32 cellular contexts compared by ENCODE assay signal in genomic region chr3:157464283-157464682, GRCh38. TPM values are rescaled to one million over a fixed set of nuclear protein-coding genes. Genes with fewer than 3 reads are reported as not detected.
DNase-seq lines count a peak whose midpoint lies in the region; ATAC-seq and TF ChIP-seq lines count a peak whose summit lies in the region.
"Had no signal": no experiment of that assay in that cellular context is flagged by ENCODE, and none has a peak within 500 bp of the region (broad histone marks: within the 10 kb centered on the region; RNA-seq: fewer than 3 reads in every experiment).

No MANE protein-coding gene starts in this region.

- H3K36me3 ChIP-seq in adipocyte (ENCODE audit: control insufficient read depth, insufficient read depth, low read length, severe bottlenecking) = peaks cover 8% of the 10 kb centered on the region
- no peaks in the 10 kb centered on the region for H3K36me3 ChIP-seq in heart right ventricle
- no peaks in the 10 kb centered on the region for H3K36me3 ChIP-seq in smooth muscle cell (ENCODE audit: low read depth)
- no peaks in the 10 kb centered on the region for H3K36me3 ChIP-seq in BE2C
- H3K36me3 ChIP-seq: esophagus squamous epithelium, sigmoid colon, tibial nerve had no signal

- no peaks in the 10 kb centered on the region for H4K20me1 ChIP-seq in smooth muscle cell (ENCODE audit: low read depth)

- peak overlapping the region; percentile 50 for H3K4me2 ChIP-seq in smooth muscle cell
- H3K4me2 ChIP-seq: A549, KMS-11, PC-9 had no signal

- H3K4me1 ChIP-seq in adipocyte (ENCODE audit: control insufficient read depth, insufficient read depth, low read length) (peaks cover 60% of the 10 kb centered on the region), heart right ventricle (peaks cover 0 to 18% (median 0%) of the 10 kb centered on the region in 9 donors), smooth muscle cell (ENCODE audit: low read depth) (no peaks in the 10 kb centered on the region), BE2C (no peaks in the 10 kb centered on the region)
- H3K4me1 ChIP-seq: A549, body of pancreas, esophagus squamous epithelium, sigmoid colon had no signal

- DNase-seq in Right ventricle myocardium superior (no peak), cardiac septum (ENCODE audit: low spot score) (no peak), adipocyte (ENCODE audit: low read depth) (peak; percentile 46), heart right ventricle (no peak), smooth muscle cell (lab: John Stamatoyannopoulos, UW; ENCODE audit: unreplicated experiment) (no peak), BE2C (no peak), GM19238 (ENCODE audit: insufficient read length, low spot score) (no peak), NCI-H82 (lab: John Stamatoyannopoulos, UW) (no peak)
- DNase-seq: activated CD4-positive, alpha-beta T cell treated with anti-CD3 and anti-CD28 coated beads, Interleukin-2, amount 50 U/mL, for 48 hours; activated CD4-positive, CD25-positive, alpha-beta regulatory T cell treated with anti-CD3 and anti-CD28 coated beads, Interleukin-2, amount 50 U/mL, for 72 hours; activated CD8-positive, alpha-beta memory T cell treated with anti-CD3 and anti-CD28 coated beads, Interleukin-2, amount 50 U/mL, for 4 hours; activated naive CD4-positive, alpha-beta T cell; activated naive CD8-positive, alpha-beta T cell treated with anti-CD3 and anti-CD28 coated beads, Interleukin-2, amount 50 U/mL, for 24 hours; AML-193; body of pancreas; CD4-positive, alpha-beta T cell; cerebellar nuclear complex; esophagus squamous epithelium; mesendoderm; MM.1S; NCI-H1417; NCI-H524; PC-9; sigmoid colon; stimulated activated CD4-positive, alpha-beta T cell treated with anti-CD3 and anti-CD28 coated beads, Interleukin-15, amount 100 ng/mL, for 24 hours; stimulated activated CD4-positive, alpha-beta T cell treated with anti-CD3 and anti-CD28 coated beads, Interleukin-4, amount 100 ng/mL, for 4 hours; T-helper 2 cell had no signal

- no peak overlapping the region for H2AFZ ChIP-seq in smooth muscle cell (ENCODE audit: low read depth)
- H2AFZ ChIP-seq: PC-9 had no signal

- H3K27ac ChIP-seq in heart right ventricle (no peak overlapping the region), smooth muscle cell (ENCODE audit: low read depth) (no peak overlapping the region)
- H3K27ac ChIP-seq: A549, body of pancreas, esophagus squamous epithelium, HL-60, KMS-11, PC-9, sigmoid colon had no signal

- intact Hi-C loops in Right ventricle myocardium superior (cut with DNase I) (no loop called here), cardiac septum (cut with DNase I) (no loop called here), heart right ventricle (cut with DNase I) (no loop called here)

- H3K27me3 ChIP-seq in adipocyte (replicated peaks; ENCODE audit: control insufficient read depth, insufficient read depth, low read length) (no peaks in the 10 kb centered on the region), heart right ventricle (peaks cover 0 to 13% (median 0%) of the 10 kb centered on the region in 7 donors), smooth muscle cell (ENCODE audit: low read depth) (no peaks in the 10 kb centered on the region), BE2C (no peaks in the 10 kb centered on the region)
- H3K27me3 ChIP-seq: body of pancreas, esophagus squamous epithelium, sigmoid colon, tibial nerve had no signal

- H3K9ac ChIP-seq in adipocyte (ENCODE audit: low read length) (peak overlapping the region; percentile 1), smooth muscle cell (ENCODE audit: low read depth) (no peak overlapping the region)
- H3K9ac ChIP-seq: KMS-11 had no signal

- ATAC-seq in Right ventricle myocardium superior (ENCODE audit: poor library complexity) = peak; percentile 46
- peak in 5 of 8 donors; percentile 21 to 71 (median 56) for ATAC-seq in heart right ventricle
- ATAC-seq: A549; activated naive CD8-positive, alpha-beta T cell treated with anti-CD3 and anti-CD28 coated beads, Interleukin-2, amount 50 U/mL, for 24 hours; body of pancreas; left lobe of liver had no signal

- H3K79me2 ChIP-seq in smooth muscle cell (ENCODE audit: low read depth) = no peaks in the 10 kb centered on the region

- no peaks in the 10 kb centered on the region for H3K9me3 ChIP-seq in adipocyte (ENCODE audit: control insufficient read depth, low read length)
- no peaks in the 10 kb centered on the region for H3K9me3 ChIP-seq in heart right ventricle
- no peaks in the 10 kb centered on the region for H3K9me3 ChIP-seq in smooth muscle cell (replicated peaks; ENCODE audit: low read depth)
- no peaks in the 10 kb centered on the region for H3K9me3 ChIP-seq in BE2C
- H3K9me3 ChIP-seq: A549, body of pancreas, esophagus squamous epithelium, sigmoid colon, tibial nerve had no signal

- 60 to 65% methylated on average over 3 of the region's 3 CpGs for WGBS in heart right ventricle, 2 donors
- WGBS in smooth muscle cell (ENCODE audit: low lambda C conversion rate) = 64% methylated on average over 3 of the region's 3 CpGs

- no peaks in the 10 kb centered on the region for H3F3A ChIP-seq in smooth muscle cell (ENCODE audit: low read depth)

- H3K4me3 ChIP-seq in adipocyte (ENCODE audit: low read length) (peak overlapping the region; percentile 35), heart right ventricle (no peak overlapping the region), smooth muscle cell (no peak overlapping the region), BE2C (ENCODE audit: low read depth, low read length) (no peak overlapping the region)
- H3K4me3 ChIP-seq: A549, body of pancreas, esophagus squamous epithelium, PC-9, sigmoid colon, tibial nerve had no signal

- TF ChIP-seq CTCF in heart right ventricle (IDR thresholded peaks at IDR 0.05) (no peak), smooth muscle cell (IDR thresholded peaks at IDR 0.05; ENCODE audit: borderline replicate concordance, insufficient read depth, poor library complexity, severe bottlenecking) (no peak), BE2C (IDR thresholded peaks at IDR 0.05; ENCODE audit: low read depth, low read length) (no peak)

RNA-seq across cellular contexts. Expression of gene PTX3, which starts 27.6 kb away (rescaled TPM):
- total RNA-seq in Right ventricle myocardium superior (0.13 TPM), cardiac septum (2.2 TPM), heart right ventricle (10 to 100 TPM in 2 of 10 donors, 1 to 10 TPM in 1, under 1 TPM in 7; 0.11 to 29.7 (median 0.39) TPM), smooth muscle cell (12.4 and 15.1 TPM in 2 replicates)
- polyA plus RNA-seq in heart right ventricle (10 to 100 TPM in 1 of 2 donors, under 1 TPM in 1; 0.15 to 16.5 TPM), smooth muscle cell (11.6 and 18.4 TPM in 2 replicates)
- not detected for polyA plus RNA-seq in BE2C (2012; ENCODE audit: insufficient read depth, insufficient read length, low read depth)

RNA-seq across cellular contexts. Expression of gene VEPH1, which starts 38.9 kb away (rescaled TPM):
- total RNA-seq in Right ventricle myocardium superior (not detected), cardiac septum (0.78 TPM), heart right ventricle (under 1 TPM in 6 of 10 donors, not detected in 4; 0.07 to 0.85 (median 0.62) TPM), smooth muscle cell (0.58 and 5.0 TPM in 2 replicates)
- polyA plus RNA-seq in heart right ventricle (under 1 TPM in 1 of 2 donors, not detected in 1; 0.13 TPM), smooth muscle cell (0.92 and 3.0 TPM in 2 replicates)
- not detected for polyA plus RNA-seq in BE2C (2012; ENCODE audit: insufficient read depth, insufficient read length, low read depth)
- total RNA-seq: CD4-positive, alpha-beta T cell; esophagus squamous epithelium had no signal
